In the genomic region with DNA sequence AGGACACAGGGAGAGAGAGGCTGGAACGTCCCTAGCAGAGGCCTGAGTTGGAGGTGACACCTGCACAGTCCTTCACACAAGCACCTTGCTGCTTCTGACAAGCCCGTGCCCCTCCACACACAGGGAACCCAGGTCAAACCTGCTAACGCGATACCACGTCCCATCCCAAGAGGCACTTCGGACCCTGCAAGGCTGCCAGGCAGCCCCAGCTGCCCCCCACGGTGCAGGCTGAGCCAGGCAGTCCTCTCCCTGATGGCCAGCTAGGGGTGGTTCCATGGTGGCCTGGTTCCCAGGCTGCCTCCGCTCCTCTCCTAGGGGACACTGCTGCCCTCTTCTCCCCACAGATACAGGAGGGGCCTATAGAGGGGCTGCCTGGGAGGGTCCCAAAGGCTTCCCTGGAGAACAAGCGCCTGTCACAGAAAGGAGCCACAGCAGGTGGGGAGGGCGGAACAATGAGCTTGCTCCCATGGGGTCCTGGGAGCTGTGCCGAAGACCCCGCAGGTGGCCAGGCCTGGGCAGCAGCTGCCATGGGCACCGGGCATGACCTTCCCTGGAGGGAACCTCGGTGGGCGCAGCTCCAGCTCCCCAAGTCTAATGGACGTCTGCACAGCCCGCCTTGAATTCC, we compare ENCODE assay signal across 21 cellular contexts.
DNase-seq lines count a peak whose midpoint lies in the region; ATAC-seq, FAIRE-seq and TF ChIP-seq lines count a peak whose summit lies in the region.
"Had no signal": no experiment of that assay in that cellular context is flagged by ENCODE, and none has a peak within 500 bp of the region (broad histone marks: within the 10 kb centered on the region; RNA-seq: fewer than 3 reads in every experiment).

No MANE protein-coding gene starts in this region.

- H2BK120ac ChIP-seq in H1 (replicated peaks; ENCODE audit: low read depth, low read length) (no peak overlapping the region), trophoblast cell (ENCODE audit: insufficient read depth, low read length, poor library complexity) (no peak overlapping the region)

- 79% methylated on average over 15 of the region's 17 CpGs; no CpG with 5 or more reads in 1 of the 2 experiments for WGBS in H1 (ENCODE audit: extremely low coverage in 1 of 2, insufficient coverage in 1 of 2, insufficient read length in 1 of 2, insufficient replicate concordance in 2 of 2, low coverage in 1 of 2, low lambda C conversion rate in 2 of 2, missing lambda C conversion rate in 1 of 2), 2 experiments
- WGBS in trophoblast cell (ENCODE audit: extremely low coverage, insufficient coverage, insufficient read length) = no CpG with 5 or more reads among the region's 17 CpGs

- no peaks in the 10 kb centered on the region for H3K36me3 ChIP-seq in BLaER1 treated with 17β-estradiol and CSF1 and Interleukin-3, amounts not matched to agents 10 nM and 100 nM
- no peaks in the 10 kb centered on the region for H3K36me3 ChIP-seq in H1 (ENCODE audit: control insufficient read depth in 2 of 4, insufficient read depth in 4 of 4, low read length in 3 of 4)
- H3K36me3 ChIP-seq in trophoblast cell (ENCODE audit: control insufficient read depth in 1 of 2, insufficient read depth in 2 of 2, low read length in 2 of 2) = no peaks in the 10 kb centered on the region
- H3K36me3 ChIP-seq: BE2C had no signal

- no peaks in the 10 kb centered on the region for H3K79me1 ChIP-seq in H1 (ENCODE audit: low read depth, low read length)
- H3K79me1 ChIP-seq in trophoblast cell (ENCODE audit: low read length) = no peaks in the 10 kb centered on the region

- H3K23ac ChIP-seq in H1 (ENCODE audit: insufficient read length) (no peak overlapping the region), trophoblast cell (ENCODE audit: low read length) (no peak overlapping the region)

- CTCF ChIA-PET in H1 (lab: Charles Lee; ENCODE audit: partially characterized antibody) = no interaction called here
- CTCF ChIA-PET in activated naive CD4-positive, alpha-beta T cell treated with anti-CD3 and anti-CD28 coated beads for 36 hours (lab: Charles Lee) = no interaction called here

- no peak overlapping the region for H3K9ac ChIP-seq in BLaER1 treated with 17β-estradiol and CSF1 and Interleukin-3, amounts not matched to agents 10 nM and 100 nM
- no peak overlapping the region for H3K9ac ChIP-seq in H1 (replicated peaks in 1 of 4; ENCODE audit: extremely low read depth in 1 of 4, low read depth in 3 of 4, low read length in 3 of 4)
- no peak overlapping the region for H3K9ac ChIP-seq in trophoblast cell (ENCODE audit: low read length)
- H3K9ac ChIP-seq: GM23248 had no signal

- H3K4me2 ChIP-seq in BLaER1 treated with 17β-estradiol and CSF1 and Interleukin-3, amounts not matched to agents 10 nM and 100 nM = peak overlapping the region in 7 of 11 experiments; percentile 0 to 60 (median 32); a peak in 11 of 22 replicates
- H3K4me2 ChIP-seq in H1 (ENCODE audit: insufficient read depth in 1 of 2, low read depth in 2 of 2, low read length in 2 of 2) (no peak overlapping the region), trophoblast cell (ENCODE audit: low read length) (no peak overlapping the region)

- DNase-seq in H1 (ENCODE audit: low read depth in 1 of 2, low spot score in 2 of 2) (no peak), trophoblast cell (no peak)
- DNase-seq in stimulated activated naive CD4-positive, alpha-beta T cell (lab: John Stamatoyannopoulos, UW) = no peak
- no peak for DNase-seq in activated naive CD4-positive, alpha-beta T cell treated with anti-CD3 and anti-CD28 coated beads for 36 hours
- DNase-seq: ACHN; CD4-positive, alpha-beta memory T cell; DMS 273 treated with DMSO at 0.1 percent for 48 hours; GM23248; HCEC 1CT; IMR-90; KBM-7 had no signal

- POLR2A ChIA-PET in H1 (lab: Charles Lee; ENCODE audit: partially characterized antibody) = no interaction called here

- H3K14ac ChIP-seq in H1 (ENCODE audit: insufficient read length) = no peak overlapping the region
- H3K14ac ChIP-seq in trophoblast cell (ENCODE audit: low read length) = no peak overlapping the region

- H3K56ac ChIP-seq in H1 (replicated peaks; ENCODE audit: insufficient read length, low read depth, low read length) = no peak overlapping the region

- H3K18ac ChIP-seq in H1 (ENCODE audit: extremely low read depth, low read length) (peak overlapping the region; percentile 38; the same call in 1 of the 2 replicates), trophoblast cell (ENCODE audit: low read length) (no peak overlapping the region)

- no peaks in the 10 kb centered on the region for H3K36me3 Mint-ChIP-seq in activated naive CD4-positive, alpha-beta T cell treated with anti-CD3 and anti-CD28 coated beads for 36 hours (ENCODE audit: low read depth)
- H3K36me3 Mint-ChIP-seq: CD14-positive monocyte; CD4-positive, alpha-beta memory T cell had no signal

- 0 out of 2 replicates have a peak overlapping the region, but pooled peaks have one; percentile 39 for H2BK12ac ChIP-seq in H1 (ENCODE audit: low read depth, low read length)
- H2BK12ac ChIP-seq in trophoblast cell (ENCODE audit: low read length) = no peak overlapping the region

- TF ChIP-seq EP300 in H1 (IDR thresholded peaks at IDR 0.05; ENCODE audit: borderline replicate concordance in 1 of 2, low read depth in 2 of 2, low read length in 2 of 2) = no peak

- H4K8ac ChIP-seq in H1 (ENCODE audit: extremely low read depth, insufficient read depth, low read length) (peak overlapping the region; percentile 39; the same call in 1 of the 2 replicates), trophoblast cell (ENCODE audit: low read depth, low read length) (no peak overlapping the region)

- H4K12ac ChIP-seq in trophoblast cell (ENCODE audit: low read depth, low read length) = no peak overlapping the region

- no peak overlapping the region for H2AFZ ChIP-seq in H1 (ENCODE audit: low read length)
- H2AFZ ChIP-seq in trophoblast cell (ENCODE audit: insufficient read depth, low read length, poor library complexity) = no peak overlapping the region
- H2AFZ ChIP-seq: GM23248 had no signal

- no peaks in the 10 kb centered on the region for H3K27me3 Mint-ChIP-seq in activated naive CD4-positive, alpha-beta T cell treated with anti-CD3 and anti-CD28 coated beads for 36 hours (ENCODE audit: low read depth)
- H3K27me3 Mint-ChIP-seq: CD4-positive, alpha-beta memory T cell had no signal

- H3K27ac ChIP-seq in BLaER1 treated with 17β-estradiol and CSF1 and Interleukin-3, amounts not matched to agents 10 nM and 100 nM = no peak overlapping the region
- no peak overlapping the region for H3K27ac ChIP-seq in H1 (ENCODE audit: low read depth, low read length)
- no peak overlapping the region for H3K27ac ChIP-seq in trophoblast cell (ENCODE audit: low read depth, low read length)
- H3K27ac ChIP-seq: GM23248, HL-60 had no signal

- H2AK5ac ChIP-seq in H1 (ENCODE audit: low read depth, low read length) (no peak overlapping the region), trophoblast cell (ENCODE audit: low read length) (no peak overlapping the region)

- no peaks in the 10 kb centered on the region; a peak in 1 of 22 replicates for H4K20me1 ChIP-seq in BLaER1 treated with 17β-estradiol and CSF1 and Interleukin-3, amounts not matched to agents 10 nM and 100 nM
- H4K20me1 ChIP-seq in H1 (replicated peaks in 1 of 2; ENCODE audit: control insufficient read depth in 1 of 2, insufficient read depth in 2 of 2, low read length in 2 of 2) = no peaks in the 10 kb centered on the region

- H3K4me1 Mint-ChIP-seq in activated naive CD4-positive, alpha-beta T cell treated with anti-CD3 and anti-CD28 coated beads for 36 hours (ENCODE audit: low read depth) = no peaks in the 10 kb centered on the region
- H3K4me1 Mint-ChIP-seq: CD14-positive monocyte; CD4-positive, alpha-beta memory T cell had no signal

- H4K91ac ChIP-seq in H1 (replicated peaks; ENCODE audit: insufficient read length, low read length) (no peak overlapping the region), trophoblast cell (ENCODE audit: low read depth, low read length) (no peak overlapping the region)

- H3K9me3 Mint-ChIP-seq in activated naive CD4-positive, alpha-beta T cell treated with anti-CD3 and anti-CD28 coated beads for 36 hours = peaks cover 4% of the 10 kb centered on the region
- H3K9me3 Mint-ChIP-seq: CD4-positive, alpha-beta memory T cell had no signal

- no peak overlapping the region for H3K4me3 Mint-ChIP-seq in activated naive CD4-positive, alpha-beta T cell treated with anti-CD3 and anti-CD28 coated beads for 36 hours
- H3K4me3 Mint-ChIP-seq: CD14-positive monocyte; CD4-positive, alpha-beta memory T cell had no signal

- H3K79me2 ChIP-seq in H1 (ENCODE audit: control insufficient read depth in 1 of 2, insufficient read depth in 2 of 2, low read length in 2 of 2) (no peaks in the 10 kb centered on the region), trophoblast cell (ENCODE audit: control insufficient read depth, insufficient read depth, low read length, poor library complexity) (no peaks in the 10 kb centered on the region)

- no peak overlapping the region for H4K5ac ChIP-seq in H1 (ENCODE audit: insufficient read length, low read depth, low read length)

- no peak for TF ChIP-seq POLR2A in H1 (IDR thresholded peaks at IDR 0.05; ENCODE audit: control extremely low read depth in 1 of 2, low read depth in 2 of 2, low read length in 2 of 2)

- H3K4me3 ChIP-seq in BLaER1 treated with 17β-estradiol and CSF1 and Interleukin-3, amounts not matched to agents 10 nM and 100 nM = no peak overlapping the region
- H3K4me3 ChIP-seq in H1 (ENCODE audit: extremely low read depth in 1 of 4, insufficient read depth in 2 of 4, low read depth in 3 of 4, low read length in 4 of 4) (no peak overlapping the region), trophoblast cell (ENCODE audit: low read depth, low read length) (peak overlapping the region; percentile 26)
- H3K4me3 ChIP-seq: GM23248 had no signal

- no peak overlapping the region for H2BK15ac ChIP-seq in H1 (ENCODE audit: low read length)

- no peak for TF ChIP-seq CTCF in H1 (IDR thresholded peaks at IDR 0.05; ENCODE audit: control extremely low read depth in 1 of 3, insufficient read depth in 1 of 3, low read depth in 1 of 3, low read length in 3 of 3)

- no peak for TF ChIP-seq RAD21 in H1 (IDR thresholded peaks at IDR 0.05 in 1 of 2, conservative IDR thresholded peaks at IDR 0.05 in 1 of 2; ENCODE audit: low read depth in 2 of 2, low read length in 2 of 2)

- intact Hi-C loops in activated naive CD4-positive, alpha-beta T cell treated with anti-CD3 and anti-CD28 coated beads for 36 hours (cut with micrococcal nuclease) = no loop called here

- H3K4ac ChIP-seq in H1 (replicated peaks; ENCODE audit: insufficient read length, low read depth, low read length) (no peak overlapping the region), trophoblast cell (ENCODE audit: low read depth, low read length) (no peak overlapping the region)

- ATAC-seq in HG03039 (IDR thresholded peaks at IDR 0.05; ENCODE audit: unreplicated experiment) = no peak

- H3K4me1 ChIP-seq in BLaER1 treated with 17β-estradiol and CSF1 and Interleukin-3, amounts not matched to agents 10 nM and 100 nM = peaks cover 0 to 27% (median 17%) of the 10 kb centered on the region in 10 experiments; a peak in 11 of 20 replicates
- H3K4me1 ChIP-seq in H1 (replicated peaks in 1 of 4; ENCODE audit: control insufficient read depth in 3 of 4, insufficient read depth in 4 of 4, low read length in 3 of 4) (peaks cover 0 to 2% (median 0%) of the 10 kb centered on the region in 4 experiments; a peak in 2 of 7 replicates), trophoblast cell (ENCODE audit: control insufficient read depth in 1 of 2, insufficient read depth in 2 of 2, low read length in 2 of 2) (no peaks in the 10 kb centered on the region)

- H3K23me2 ChIP-seq in H1 (ENCODE audit: low read depth, low read length) = no peaks in the 10 kb centered on the region

- H3K27ac Mint-ChIP-seq in activated naive CD4-positive, alpha-beta T cell treated with anti-CD3 and anti-CD28 coated beads for 36 hours = no peak overlapping the region
- H3K27ac Mint-ChIP-seq: CD14-positive monocyte; CD4-positive, alpha-beta memory T cell had no signal

- H3K27me3 ChIP-seq in BLaER1 treated with 17β-estradiol and CSF1 and Interleukin-3, amounts not matched to agents 10 nM and 100 nM = no peaks in the 10 kb centered on the region
- H3K27me3 ChIP-seq in H1 (replicated peaks in 1 of 4; ENCODE audit: control insufficient read depth in 3 of 4, extremely low read depth in 1 of 4, insufficient read depth in 3 of 4, low read length in 3 of 4) (no peaks in the 10 kb centered on the region), trophoblast cell (ENCODE audit: insufficient read depth, low read length) (no peaks in the 10 kb centered on the region)
- H3K27me3 ChIP-seq: BE2C had no signal

- H2BK20ac ChIP-seq in H1 (ENCODE audit: low read length) = no peak overlapping the region

- FAIRE-seq in H1 (lab: Jason Lieb, UNC) = no peak
- FAIRE-seq: A204.1, G401.6, GM12891, GM19239, H54 had no signal

- H2BK5ac ChIP-seq in H1 (ENCODE audit: low read depth, low read length) = no peak overlapping the region
- no peak overlapping the region for H2BK5ac ChIP-seq in trophoblast cell (ENCODE audit: low read depth, low read length, poor library complexity)

- H3K9me3 ChIP-seq in BLaER1 treated with 17β-estradiol and CSF1 and Interleukin-3, amounts not matched to agents 10 nM and 100 nM (replicated peaks in 1 of 11) = peaks cover 5 to 13% (median 10%) of the 10 kb centered on the region in 11 experiments; a peak in 15 of 22 replicates
- H3K9me3 ChIP-seq in H1 (ENCODE audit: insufficient read depth in 2 of 2, low read depth in 1 of 2, low read length in 1 of 2) = peaks cover 7% of the 10 kb centered on the region in 2 experiments; a peak in 3 of 4 replicates
- peaks cover 20% of the 10 kb centered on the region for H3K9me3 ChIP-seq in trophoblast cell (ENCODE audit: insufficient read depth, low read depth, low read length)
- H3K9me3 ChIP-seq: BE2C had no signal

Comparison
In these comparisons a context has a peak if more than half of its experiments do, and no peak if none do; other contexts are left out.
1. H3K4me2 ChIP-seq: peak in BLaER1 treated with 17β-estradiol and CSF1 and Interleukin-3, amounts not matched to agents 10 nM and 100 nM (7 of 11); none in H1 (0 of 2) and trophoblast cell (single experiment).